In genomic region chr7:34664757-34665156, GRCh38 we compare ENCODE assay signal across 12 cellular contexts. TPM values are rescaled to one million over a fixed set of nuclear protein-coding genes. Genes with fewer than 3 reads are reported as not detected.
"Had no signal": no experiment of that assay in that cellular context is flagged by ENCODE, and none has a peak within 500 bp of the region (broad histone marks: within the 10 kb centered on the region; RNA-seq: fewer than 3 reads in every experiment).

No MANE protein-coding gene starts in this region.

- H3K36me3 ChIP-seq: HAP-1 had no signal

- H3K4me3 ChIP-seq: GM23248, GM23338, HAP-1 had no signal

- DNase-seq: GM23248, GOT3, H7, H9, HCEC 1CT, HFFc6 had no signal

- H2AFZ ChIP-seq: GM23248, GM23338 had no signal

- H3K27ac ChIP-seq: GM23248 had no signal

- H3K9ac ChIP-seq: GM23248 had no signal

- H3K9me3 ChIP-seq: HAP-1 had no signal

- H3K4me2 ChIP-seq: GM23338 had no signal

- FAIRE-seq: H1, H54 had no signal

- ATAC-seq: GM23338, HCT116 had no signal

RNA-seq across cellular contexts. Expression of gene NPSR1, which starts 6.7 kb away (rescaled TPM):
- total RNA-seq: GM23248, GM23338, H1, H4, H7, H9, HFFc6 had no signal
- polyA plus RNA-seq: GM23248, GM23338, H1 had no signal
